In genomic region chr1:94878329-94878728, GRCh38 we compare ENCODE assay signal across 14 cellular contexts. TPM values are rescaled to one million over a fixed set of nuclear protein-coding genes. Genes with fewer than 3 reads are reported as not detected.
DNase-seq lines count a peak whose midpoint lies in the region; ATAC-seq and TF ChIP-seq lines count a peak whose summit lies in the region.
"Had no signal": no experiment of that assay in that cellular context is flagged by ENCODE, and none has a peak within 500 bp of the region (broad histone marks: within the 10 kb centered on the region; RNA-seq: fewer than 3 reads in every experiment).

No MANE protein-coding gene starts in this region.

- H3K36me3 Mint-ChIP-seq in progenitor cell of endocrine pancreas (ENCODE audit: insufficient read depth) (peaks cover 58% of the 10 kb centered on the region), H9 (ENCODE audit: insufficient read depth in 1 of 3, low read depth in 3 of 3) (peaks cover 2 to 7% (median 5%) of the 10 kb centered on the region in 3 experiments; a peak in 2 of 7 replicates)
- H3K36me3 Mint-ChIP-seq: CD4-positive, CD25-positive, alpha-beta regulatory T cell; CD8-positive, alpha-beta memory T cell had no signal

- no peak overlapping the region for H2AFZ ChIP-seq in H9 (ENCODE audit: low read length)
- H2AFZ ChIP-seq in SK-N-SH (ENCODE audit: low read depth): no peak overlapping the region

- no peak for TF ChIP-seq RAD21 in SK-N-SH (IDR thresholded peaks at IDR 0.05; ENCODE audit: low read length)

- CTCF ChIA-PET in SK-N-SH (lab: Yijun Ruan, JAX): interaction anchor here (0.9 kb wide), 1 partner anchor 10 kb away, joined by 3 read pairs; no protein-coding TSS in a partner anchor

- H3K36me3 ChIP-seq in SK-N-SH (replicated peaks in 1 of 2; ENCODE audit: control insufficient read depth in 1 of 2, insufficient read depth in 2 of 2, low read length in 1 of 2): no peaks in the 10 kb centered on the region
- H3K36me3 ChIP-seq: BE2C had no signal

- H3K27me3 ChIP-seq in H9 (ENCODE audit: insufficient read depth, low read length): no peaks in the 10 kb centered on the region
- no peaks in the 10 kb centered on the region for H3K27me3 ChIP-seq in SK-N-SH (ENCODE audit: insufficient read depth)
- H3K27me3 ChIP-seq: BE2C had no signal

- WGBS in H9 (ENCODE audit: extremely low coverage, insufficient read length, low lambda C conversion rate): no CpG with 5 or more reads among the region's 5 CpGs
- WGBS in SK-N-SH (ENCODE audit: low lambda C conversion rate): 84% methylated on average over 5 of the region's 5 CpGs

- no peak overlapping the region for H2BK20ac ChIP-seq in H9 (ENCODE audit: low read depth, low read length, poor library complexity, severe bottlenecking)

- H3K27ac Mint-ChIP-seq in progenitor cell of endocrine pancreas: peak overlapping the region; percentile 45
- H3K27ac Mint-ChIP-seq in H9: no peak overlapping the region; a peak in 1 of 7 replicates
- H3K27ac Mint-ChIP-seq: CD4-positive, CD25-positive, alpha-beta regulatory T cell; CD8-positive, alpha-beta memory T cell had no signal

- H3K79me2 ChIP-seq in H9 (ENCODE audit: insufficient read depth, low read length) (no peaks in the 10 kb centered on the region), SK-N-SH (ENCODE audit: insufficient read depth) (no peaks in the 10 kb centered on the region)

- DNase-seq in RPMI7951 (ENCODE audit: low read depth) (peak; percentile 37), fibroblast of peridontal ligament (ENCODE audit: extremely low read depth) (peak; percentile 54), progenitor cell of endocrine pancreas (ENCODE audit: low spot score, unreplicated experiment) (no peak), H9 (no peak), SK-N-SH (no peak)
- DNase-seq in stimulated activated naive CD8-positive, alpha-beta T cell treated with anti-CD3 and anti-CD28 coated beads, Interleukin-15, Interleukin-2, amounts not matched to agents 100 U/mL and 50 U/mL, for 24 hours: no peak
- DNase-seq: ACHN; BE2C; C1 segment of cervical spinal cord; CD8-positive, alpha-beta memory T cell; COR-L47; GOT3; H7 had no signal

- H3K56ac ChIP-seq in H9 (ENCODE audit: insufficient read length, low read depth, low read length): no peak overlapping the region

- no peak overlapping the region for H2AK5ac ChIP-seq in H9 (ENCODE audit: insufficient read length, low read length)

- no peak overlapping the region for H3K14ac ChIP-seq in H9 (ENCODE audit: insufficient read depth, low read length)

- no peak overlapping the region for H4K8ac ChIP-seq in H9 (replicated peaks; ENCODE audit: insufficient read length, low read depth, low read length)

- no peak overlapping the region for H2BK15ac ChIP-seq in H9 (ENCODE audit: low read depth, low read length)

- H3K9me2 ChIP-seq in SK-N-SH: no peaks in the 10 kb centered on the region

- no peak for TF ChIP-seq EP300 in SK-N-SH (IDR thresholded peaks at IDR 0.05; ENCODE audit: borderline replicate concordance in 1 of 2, low read depth in 1 of 2, low read length in 1 of 2)

- H3K9ac ChIP-seq in H9 (ENCODE audit: extremely low read depth, insufficient read length, low read length) (no peak overlapping the region), SK-N-SH (no peak overlapping the region)

- H3K4me1 Mint-ChIP-seq in progenitor cell of endocrine pancreas (ENCODE audit: low read depth) (peaks cover 8% of the 10 kb centered on the region), H9 (peaks cover 12 to 14% of the 10 kb centered on the region in 2 experiments)

- H4K5ac ChIP-seq in H9 (ENCODE audit: insufficient read length, low read depth, low read length): no peak overlapping the region

- H3K23ac ChIP-seq in H9 (ENCODE audit: insufficient read length, low read depth, low read length): no peak overlapping the region

- H4K20me1 ChIP-seq in H9 (ENCODE audit: control insufficient read depth, insufficient read depth, insufficient read length): no peaks in the 10 kb centered on the region
- no peaks in the 10 kb centered on the region for H4K20me1 ChIP-seq in SK-N-SH (ENCODE audit: insufficient read depth)

- H3K27me3 Mint-ChIP-seq in progenitor cell of endocrine pancreas (no peaks in the 10 kb centered on the region), H9 (ENCODE audit: low read depth) (peaks cover 4% of the 10 kb centered on the region)

- no peak overlapping the region for H4K91ac ChIP-seq in H9 (ENCODE audit: insufficient read length, low read depth, low read length)

- TF ChIP-seq CTCF in progenitor cell of endocrine pancreas (IDR thresholded peaks at IDR 0.05; ENCODE audit: unreplicated experiment) (no peak), H9 (conservative IDR thresholded peaks at IDR 0.05) (no peak), SK-N-SH (IDR thresholded peaks at IDR 0.05) (no peak)

- no peak overlapping the region for H2BK5ac ChIP-seq in H9 (ENCODE audit: insufficient read length, low read length)

- H3K9me3 ChIP-seq in H9 (ENCODE audit: control insufficient read depth, low read depth, low read length) (no peaks in the 10 kb centered on the region), SK-N-SH (no peaks in the 10 kb centered on the region)
- H3K9me3 ChIP-seq: BE2C had no signal

- H3K4me3 Mint-ChIP-seq in progenitor cell of endocrine pancreas (ENCODE audit: low read depth) (no peak overlapping the region), H9 (no peak overlapping the region)
- H3K4me3 Mint-ChIP-seq: CD4-positive, CD25-positive, alpha-beta regulatory T cell; CD8-positive, alpha-beta memory T cell had no signal

- H3K27ac ChIP-seq in H9 (ENCODE audit: insufficient read length, low read depth, low read length) (no peak overlapping the region), SK-N-SH (ENCODE audit: low read depth in 2 of 2, low read length in 1 of 2) (no peak overlapping the region)

- ATAC-seq in stimulated activated naive CD8-positive, alpha-beta T cell treated with anti-CD3 and anti-CD28 coated beads, Interleukin-15, Interleukin-2, amounts not matched to agents 100 U/mL and 50 U/mL, for 24 hours: no peak

- H3K4me1 ChIP-seq in H9 (ENCODE audit: insufficient read depth, low read length) (no peaks in the 10 kb centered on the region), SK-N-SH (ENCODE audit: control insufficient read depth in 1 of 2, insufficient read depth in 2 of 2, low read depth in 1 of 2, low read length in 1 of 2) (peaks cover 4 to 10% of the 10 kb centered on the region in 2 experiments; a peak in 2 of 4 replicates)
- H3K4me1 ChIP-seq: BE2C had no signal

- H3K23me2 ChIP-seq in H9 (ENCODE audit: insufficient read length, low read depth, low read length, poor library complexity, severe bottlenecking): no peaks in the 10 kb centered on the region

- no peaks in the 10 kb centered on the region for H3K9me3 Mint-ChIP-seq in progenitor cell of endocrine pancreas (ENCODE audit: low read depth)
- peaks cover 0 to 3% of the 10 kb centered on the region in 2 experiments; a peak in 1 of 5 replicates for H3K9me3 Mint-ChIP-seq in H9
- H3K9me3 Mint-ChIP-seq: CD8-positive, alpha-beta memory T cell had no signal

- no peaks in the 10 kb centered on the region for H3F3A ChIP-seq in SK-N-SH (replicated peaks; ENCODE audit: insufficient read depth)

- no peak overlapping the region for H3K18ac ChIP-seq in H9 (ENCODE audit: insufficient read length, low read depth, low read length)

- no peak overlapping the region for H3K4ac ChIP-seq in H9 (ENCODE audit: low read depth, low read length)

- no peaks in the 10 kb centered on the region for H3K79me1 ChIP-seq in H9 (ENCODE audit: insufficient read depth, low read depth, low read length, poor library complexity, severe bottlenecking)

- no peak overlapping the region for H2BK120ac ChIP-seq in H9 (ENCODE audit: low read depth, low read length, poor library complexity, severe bottlenecking)

- H3K4me2 ChIP-seq in H9 (ENCODE audit: insufficient read depth, insufficient read length, low read length): no peak overlapping the region
- no peak overlapping the region for H3K4me2 ChIP-seq in SK-N-SH

- H3T11ph ChIP-seq in H9 (ENCODE audit: low read length): no peak overlapping the region

- POLR2A ChIA-PET in SK-N-SH (lab: Yijun Ruan, JAX): no interaction called here

- H3K4me3 ChIP-seq in SK-N-SH (ENCODE audit: low read depth in 2 of 2, low read length in 1 of 2): no peak overlapping the region

- H2BK12ac ChIP-seq in H9 (ENCODE audit: insufficient read length, low read depth, low read length): no peak overlapping the region

TF ChIP-seq in SK-N-SH, 30 proteins besides CTCF, POLR2A, EP300 and RAD21 (continues in another document):
- TF ChIP-seq FOSL2 (IDR thresholded peaks at IDR 0.05; ENCODE audit: borderline replicate concordance, low read depth) (no peak), RCOR1 (IDR thresholded peaks at IDR 0.05; ENCODE audit: low read length) (no peak), GABPA (IDR thresholded peaks at IDR 0.05; ENCODE audit: low read depth) (no peak), GATA2 (CRISPR knock-in tag; IDR thresholded peaks at IDR 0.05) (no peak)

RNA-seq across cellular contexts. Expression of gene CNN3, which starts 48.6 kb away (rescaled TPM):
- total RNA-seq in RPMI7951 (2014; rRNA removed; shearing (Covaris generic)): 315 and 321 TPM in 2 replicates
- total RNA-seq in progenitor cell of endocrine pancreas (341 and 342 TPM in 2 replicates), H9 (2021) (265 and 279 TPM in 2 replicates)
- polyA plus RNA-seq in SK-N-SH (2012; rRNA removed): 204 and 242 TPM in 2 replicates
- polyA plus RNA-seq in SK-N-SH (2012; cell fraction: cytosol; rRNA removed): 282 and 327 TPM in 2 replicates
- polyA plus RNA-seq in SK-N-SH (2012; cell fraction: nucleus; rRNA removed): 113 and 197 TPM in 2 replicates

RNA-seq across cellular contexts. Expression of gene SLC44A3, which starts 58.2 kb away (rescaled TPM):
- 0.98 and 1.1 TPM in 2 replicates for total RNA-seq in RPMI7951 (2014; rRNA removed; shearing (Covaris generic))
- total RNA-seq in progenitor cell of endocrine pancreas (70.4 and 75.4 TPM in 2 replicates), H9 (2021) (4.8 and 5.5 TPM in 2 replicates)
- 2.6 and 4.4 TPM in 2 replicates for polyA plus RNA-seq in SK-N-SH (2012; rRNA removed)
- polyA plus RNA-seq in SK-N-SH (2012; cell fraction: cytosol; rRNA removed): 3.8 and 4.0 TPM in 2 replicates
- 2.8 and 4.4 TPM in 2 replicates for polyA plus RNA-seq in SK-N-SH (2012; cell fraction: nucleus; rRNA removed)
- total RNA-seq: CD4-positive, CD25-positive, alpha-beta regulatory T cell had no signal
- polyA plus RNA-seq: CD4-positive, CD25-positive, alpha-beta regulatory T cell had no signal

Comparison
In these comparisons a context has a peak if more than half of its experiments do, and no peak if none do; other contexts are left out.
1. DNase-seq: peak in RPMI7951 (single experiment) and fibroblast of peridontal ligament (single experiment); none in progenitor cell of endocrine pancreas (single experiment), H9 (single experiment), stimulated activated naive CD8-positive, alpha-beta T cell treated with anti-CD3 and anti-CD28 coated beads, Interleukin-15, Interleukin-2, amounts not matched to agents 100 U/mL and 50 U/mL, for 24 hours (single experiment) and SK-N-SH (single experiment).
2. RNA of gene SLC44A3, which starts 58.2 kb away (total RNA-seq): 70.4 to 75.4 TPM in progenitor cell of endocrine pancreas; 4.8 to 5.5 TPM in H9 and 0.98 to 1.1 TPM in RPMI7951; every median in the first group is over 10 times any median in the second.